ENCODE assay signal across 8 cellular contexts in genomic region chr17:27457405-27457730, GRCh38. TPM values are rescaled to one million over a fixed set of nuclear protein-coding genes. Genes with fewer than 3 reads are reported as not detected.
DNase-seq lines count a peak whose midpoint lies in the region; ATAC-seq, FAIRE-seq and TF ChIP-seq lines count a peak whose summit lies in the region.

No MANE protein-coding gene starts in this region.

- H3K4me3 Mint-ChIP-seq in CD4-positive, alpha-beta T cell = peak overlapping the region; percentile 87

- no peaks in the 10 kb centered on the region for H3K9me3 Mint-ChIP-seq in CD4-positive, alpha-beta T cell

- FAIRE-seq in endothelial cell of umbilical vein (lab: Jason Lieb, UNC) = no peak
- no peak for FAIRE-seq in GM12892 (lab: Jason Lieb, UNC)

- DNase-seq in CD4-positive, alpha-beta T cell = no peak
- DNase-seq in endothelial cell of umbilical vein (ENCODE audit: low read depth, low spot score) = peak; percentile 15
- no peak for DNase-seq in GM12892 (ENCODE audit: insufficient read length)
- DNase-seq in 8988T = no peak
- no peak for DNase-seq in COR-L47 (lab: John Stamatoyannopoulos, UW)

- H3K4me2 ChIP-seq in OCI-LY3 (ENCODE audit: low read length) = peak overlapping the region; percentile 70
- peak overlapping the region; percentile 91 for H3K4me2 ChIP-seq in endothelial cell of umbilical vein (ENCODE audit: insufficient read depth, low read length)

- dilution Hi-C loops in endothelial cell of umbilical vein (cut with MboI; ENCODE audit: extremely low pct_ligation_motif_present, low sequenced_read_pairs) = no loop called here

- H3K36me3 ChIP-seq in OCI-LY3 (replicated peaks; ENCODE audit: low read depth, low read length) = no peaks in the 10 kb centered on the region
- H3K36me3 ChIP-seq in endothelial cell of umbilical vein (ENCODE audit: control insufficient read depth in 2 of 2, extremely low read depth in 1 of 2, insufficient read depth in 2 of 2, low read length in 2 of 2) = no peaks in the 10 kb centered on the region
- no peaks in the 10 kb centered on the region for H3K36me3 ChIP-seq in neutrophil

- peak overlapping the region; percentile 93 for H3K4me3 ChIP-seq in OCI-LY3 (ENCODE audit: low read length)
- H3K4me3 ChIP-seq in endothelial cell of umbilical vein (replicated peaks in 1 of 3; ENCODE audit: insufficient read depth in 1 of 3, low read depth in 1 of 3, low read length in 3 of 3) = peak overlapping the region; percentile 24 to 85 (median 62)
- H3K4me3 ChIP-seq in neutrophil (ENCODE audit: low read depth in 1 of 2, low read length in 1 of 2) = peak overlapping the region; percentile 72 to 85

- TF ChIP-seq POLR2A in endothelial cell of umbilical vein (IDR thresholded peaks at IDR 0.05; ENCODE audit: low read depth, low read length) (no peak), GM12892 (IDR thresholded peaks at IDR 0.05; ENCODE audit: low read depth, low read length) (no peak)

- H3K9ac ChIP-seq in OCI-LY3 (ENCODE audit: low read length) = no peak overlapping the region
- peak overlapping the region; percentile 73 for H3K9ac ChIP-seq in endothelial cell of umbilical vein (replicated peaks; ENCODE audit: extremely low read depth, insufficient read depth, low read length)

- BruUV-seq in endothelial cell of umbilical vein (replicated peaks; lab: Mats Ljungman, UMichigan) = TSS peak; percentile 48

- no peaks in the 10 kb centered on the region for H3K27me3 Mint-ChIP-seq in CD4-positive, alpha-beta T cell

- H2AFZ ChIP-seq in OCI-LY3 (ENCODE audit: low read depth, low read length) (no peak overlapping the region), endothelial cell of umbilical vein (ENCODE audit: low read depth, low read length) (peak overlapping the region; percentile 18)

- intact Hi-C loops in CD4-positive, alpha-beta T cell (cut with DNase I, micrococcal nuclease) = loop anchor here (2.0 to 10.0 kb wide), 4 partner anchors 15 to 437 kb away; partner anchors contain the start of gene LYRM9 (in 1 of the 2)
- intact Hi-C loops in endothelial cell of umbilical vein (cut with micrococcal nuclease) = loop anchor here (2.0 kb wide), 1 partner anchor 143 kb away; no protein-coding TSS in a partner anchor

- no peaks in the 10 kb centered on the region for H3K36me3 Mint-ChIP-seq in CD4-positive, alpha-beta T cell (ENCODE audit: low read depth)

- no peak for TF ChIP-seq CTCF in CD4-positive, alpha-beta T cell (IDR thresholded peaks at IDR 0.05)
- TF ChIP-seq CTCF in OCI-LY3 (IDR thresholded peaks at IDR 0.05; ENCODE audit: low read depth, low read length) (no peak), endothelial cell of umbilical vein (IDR thresholded peaks at IDR 0.05; ENCODE audit: extremely low read depth in 1 of 2, insufficient read depth in 1 of 2, low read depth in 1 of 2, low read length in 2 of 2) (no peak), neutrophil (IDR thresholded peaks at IDR 0.05) (no peak)

- peaks cover 23% of the 10 kb centered on the region for H3K4me1 Mint-ChIP-seq in CD4-positive, alpha-beta T cell (ENCODE audit: low read depth)

- no peaks in the 10 kb centered on the region for H3K27me3 ChIP-seq in CD4-positive, alpha-beta T cell (ENCODE audit: control insufficient read depth, insufficient read depth, low read length)
- H3K27me3 ChIP-seq in OCI-LY3 (ENCODE audit: low read depth, low read length) = peaks cover 79% of the 10 kb centered on the region
- H3K27me3 ChIP-seq in endothelial cell of umbilical vein (ENCODE audit: control insufficient read depth in 2 of 2, insufficient read depth in 2 of 2, low read length in 2 of 2) = no peaks in the 10 kb centered on the region
- H3K27me3 ChIP-seq in neutrophil = peaks cover 15% of the 10 kb centered on the region

- no peaks in the 10 kb centered on the region for H3K79me2 ChIP-seq in OCI-LY3 (ENCODE audit: low read length)
- peaks cover 45% of the 10 kb centered on the region for H3K79me2 ChIP-seq in endothelial cell of umbilical vein (ENCODE audit: control insufficient read depth, insufficient read depth, low read length)

- no peaks in the 10 kb centered on the region for H3K9me1 ChIP-seq in endothelial cell of umbilical vein (replicated peaks; ENCODE audit: control insufficient read depth, extremely low read depth, insufficient read depth, low read length)

- no peak overlapping the region for H3K27ac ChIP-seq in CD4-positive, alpha-beta T cell (ENCODE audit: low read depth, low read length)
- no peak overlapping the region for H3K27ac ChIP-seq in OCI-LY3 (ENCODE audit: low read length)
- peak overlapping the region; percentile 35 for H3K27ac ChIP-seq in endothelial cell of umbilical vein (ENCODE audit: insufficient read depth, low read depth, low read length)
- H3K27ac ChIP-seq in neutrophil = peak overlapping the region; percentile 62

- no peak for ATAC-seq in CD4-positive, alpha-beta T cell (ENCODE audit: poor library complexity)
- ATAC-seq in GM21390 (IDR thresholded peaks at IDR 0.05; ENCODE audit: unreplicated experiment) = no peak

- CTCF ChIA-PET in CD4-positive, alpha-beta T cell (lab: Charles Lee) = interaction anchor here (1.5 to 2.9 kb wide), 3 partner anchors 9 to 144 kb away, joined by 3 to 29 read pairs (median 16); no protein-coding TSS in a partner anchor
- CTCF ChIA-PET in endothelial cell of umbilical vein (lab: Charles Lee) = interaction anchor here (1.1 to 2.5 kb wide), 4 partner anchors 10 to 142 kb away, joined by 3 to 16 read pairs (median 4); no protein-coding TSS in a partner anchor

- peak overlapping the region; percentile 60 for H3K27ac Mint-ChIP-seq in CD4-positive, alpha-beta T cell

- no peaks in the 10 kb centered on the region for H3K9me3 ChIP-seq in CD4-positive, alpha-beta T cell (ENCODE audit: control insufficient read depth, low read length)
- H3K9me3 ChIP-seq in OCI-LY3 (ENCODE audit: insufficient read depth, low read length) (no peaks in the 10 kb centered on the region), endothelial cell of umbilical vein (replicated peaks; ENCODE audit: control insufficient read depth, insufficient read depth, low read length) (no peaks in the 10 kb centered on the region), neutrophil (no peaks in the 10 kb centered on the region)

- H4K20me1 ChIP-seq in OCI-LY3 (ENCODE audit: insufficient read depth, low read length) (no peaks in the 10 kb centered on the region), endothelial cell of umbilical vein (replicated peaks; ENCODE audit: control insufficient read depth, extremely low read depth, insufficient read depth, low read length) (no peaks in the 10 kb centered on the region)

- POLR2A ChIA-PET in CD4-positive, alpha-beta T cell (lab: Charles Lee) = interaction anchor here (2.7 to 3.9 kb wide), 2 partner anchors 15 to 163 kb away, joined by 23 to 29 read pairs; partner anchors contain the start of gene WSB1
- POLR2A ChIA-PET in endothelial cell of umbilical vein (lab: Charles Lee) = interaction anchor here (0.9 to 2.2 kb wide), 2 partner anchors 10 to 17 kb away, joined by 4 to 7 read pairs; no protein-coding TSS in a partner anchor

- peaks cover 7% of the 10 kb centered on the region; the same call in 1 of the 2 replicates for H3K4me1 ChIP-seq in OCI-LY3 (ENCODE audit: low read length)
- H3K4me1 ChIP-seq in endothelial cell of umbilical vein (ENCODE audit: control insufficient read depth, extremely low read depth, insufficient read depth, low read length) = peaks cover 18% of the 10 kb centered on the region
- peaks cover 19 to 20% of the 10 kb centered on the region in 2 experiments for H3K4me1 ChIP-seq in neutrophil (ENCODE audit: control insufficient read depth in 1 of 2, insufficient read depth in 1 of 2, low read depth in 1 of 2, low read length in 1 of 2)

TF ChIP-seq in endothelial cell of umbilical vein, 7 proteins besides CTCF, POLR2A, EP300 and RAD21:
- no peak for TF ChIP-seq JUN (IDR thresholded peaks at IDR 0.05; ENCODE audit: borderline replicate concordance, insufficient read depth, insufficient read length, low read depth)
- no peak for TF ChIP-seq MYC (IDR thresholded peaks at IDR 0.05; ENCODE audit: low read depth, low read length)
- no peak for TF ChIP-seq EZH2 (IDR thresholded peaks at IDR 0.05; ENCODE audit: borderline replicate concordance, low read depth, low read length, severe bottlenecking)
- TF ChIP-seq POLR2AphosphoS5 (IDR thresholded peaks at IDR 0.05; ENCODE audit: insufficient read depth, low read depth, low read length) = no peak
- TF ChIP-seq MAX (IDR thresholded peaks at IDR 0.05; ENCODE audit: insufficient read depth, insufficient read length) = no peak
- no peak for TF ChIP-seq FOS (IDR thresholded peaks at IDR 0.05; ENCODE audit: borderline replicate concordance, insufficient read depth, low read length)
- TF ChIP-seq GATA2 (IDR thresholded peaks at IDR 0.05; ENCODE audit: insufficient read depth, insufficient read length, low read depth, low read length) = no peak

RNA-seq across cellular contexts. Expression of gene KSR1, which starts 1.1 kb away (rescaled TPM):
- total RNA-seq in CD4-positive, alpha-beta T cell = 10 to 100 TPM; 19.4 to 25.3 TPM
- total RNA-seq in endothelial cell of umbilical vein = 55.6 and 80.2 TPM in 2 replicates
- polyA plus RNA-seq in endothelial cell of umbilical vein = 31.5 and 35.4 TPM in 2 replicates
- 27.3 and 30.1 TPM in 2 replicates for polyA plus RNA-seq in endothelial cell of umbilical vein (2011; cell fraction: cytosol; rRNA removed)
- polyA plus RNA-seq in endothelial cell of umbilical vein (2011; cell fraction: nucleus; rRNA removed) = 186 and 212 TPM in 2 replicates
- 53.9 and 70.0 TPM in 2 replicates for polyA plus RNA-seq in endothelial cell of umbilical vein (2012)
- polyA minus RNA-seq in endothelial cell of umbilical vein = 78.7 and 82.4 TPM in 2 replicates
- 11.1 TPM for polyA minus RNA-seq in endothelial cell of umbilical vein (2011; cell fraction: cytosol; rRNA and poly(A)+ RNA removed)
- polyA minus RNA-seq in endothelial cell of umbilical vein (2011; cell fraction: nucleus; rRNA and poly(A)+ RNA removed) = 102 and 106 TPM in 2 replicates
- 37.7 TPM for polyA plus RNA-seq in GM12892 (2012; ENCODE audit: missing spikeins)

Comparison
In these comparisons a context has a peak if more than half of its experiments do, and no peak if none do; other contexts are left out.
1. H3K27ac ChIP-seq: peak in endothelial cell of umbilical vein (single experiment) and neutrophil (single experiment); none in CD4-positive, alpha-beta T cell (single experiment) and OCI-LY3 (single experiment).
2. Peak in every context shown above with its lines, with median percentiles within 50 percentile points of each other: H3K4me3 ChIP-seq.